Comparison of ENCODE assay signal across 18 cellular contexts in the genomic region with DNA sequence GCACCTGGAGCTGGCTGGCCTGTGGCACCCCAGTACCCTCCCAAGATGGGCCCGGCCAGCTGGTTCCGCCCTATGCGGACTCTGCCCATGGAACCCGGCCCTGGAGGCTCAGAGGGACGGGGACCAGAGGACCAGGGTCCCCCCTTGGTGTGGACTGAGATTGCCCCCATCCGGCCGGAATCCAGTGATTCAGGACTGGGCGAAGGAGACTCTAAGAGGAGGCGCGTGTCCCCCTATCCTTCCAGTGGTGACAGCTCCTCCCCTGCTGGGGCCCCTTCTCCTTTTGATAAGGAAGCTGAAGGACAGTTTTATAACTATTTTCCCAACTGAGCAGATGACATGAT. TPM values are rescaled to one million over a fixed set of nuclear protein-coding genes. Genes with fewer than 3 reads are reported as not detected.
"Had no signal": no experiment of that assay in that cellular context is flagged by ENCODE, and none has a peak within 500 bp of the region (broad histone marks: within the 10 kb centered on the region; RNA-seq: fewer than 3 reads in every experiment).

No MANE protein-coding gene starts in this region.

- ATAC-seq: mucosa of descending colon, psoas muscle had no signal

- H3K4me1 Mint-ChIP-seq: brain, nephron had no signal

- H3K27me3 Mint-ChIP-seq: activated CD4-positive, alpha-beta memory T cell treated with anti-CD3 and anti-CD28 coated beads for 36 hours; activated naive CD4-positive, alpha-beta T cell treated with anti-CD3 and anti-CD28 coated beads, Interleukin-2, amount 50 U/mL, for 24 hours had no signal

- H3K4me3 Mint-ChIP-seq: activated CD4-positive, alpha-beta memory T cell treated with anti-CD3 and anti-CD28 coated beads for 36 hours; activated naive CD4-positive, alpha-beta T cell treated with anti-CD3 and anti-CD28 coated beads, Interleukin-2, amount 50 U/mL, for 24 hours; brain; nephron; stimulated activated naive CD8-positive, alpha-beta T cell treated with anti-CD3 and anti-CD28 coated beads, Interleukin-15, Interleukin-2, amounts not matched to agents 100 ng/mL and 50 ng/mL, for 24 hours had no signal

- H3K27ac Mint-ChIP-seq: activated naive CD4-positive, alpha-beta T cell treated with anti-CD3 and anti-CD28 coated beads, Interleukin-2, amount 50 U/mL, for 24 hours; activated T-helper 2 cell treated with anti-CD3 and anti-CD28 coated beads, Interferon-gamma antibody, Interleukin-2, Interleukin-4, amounts not matched to agents 10 μg/mL and 5 μg/mL and 100 μg/mL, durations not matched to agents 14 hours and 24 hours and 36 hours; brain; nephron; stimulated activated naive CD8-positive, alpha-beta T cell treated with anti-CD3 and anti-CD28 coated beads, Interleukin-15, Interleukin-2, amounts not matched to agents 100 ng/mL and 50 ng/mL, for 24 hours had no signal

- H3K36me3 Mint-ChIP-seq: brain had no signal

- H3K9me3 Mint-ChIP-seq: activated CD4-positive, alpha-beta memory T cell treated with anti-CD3 and anti-CD28 coated beads for 36 hours; activated naive CD4-positive, alpha-beta T cell treated with anti-CD3 and anti-CD28 coated beads, Interleukin-2, amount 50 U/mL, for 24 hours; activated T-helper 2 cell treated with anti-CD3 and anti-CD28 coated beads, Interferon-gamma antibody, Interleukin-2, Interleukin-4, amounts not matched to agents 10 μg/mL and 5 μg/mL and 100 μg/mL, durations not matched to agents 14 hours and 24 hours and 36 hours; brain; nephron; stimulated activated naive CD8-positive, alpha-beta T cell treated with anti-CD3 and anti-CD28 coated beads, Interleukin-15, Interleukin-2, amounts not matched to agents 100 ng/mL and 50 ng/mL, for 24 hours had no signal

- DNase-seq: activated CD4-positive, alpha-beta memory T cell treated with anti-CD3 and anti-CD28 coated beads for 36 hours; activated CD4-positive, CD25-positive, alpha-beta regulatory T cell treated with anti-CD3 and anti-CD28 coated beads, Interleukin-2, amount 50 U/mL, for 72 hours; amniotic stem cell; cerebellar nuclear complex; dermis blood vessel endothelial cell; hypothalamus; left cardiac atrium; mammary epithelial cell; mucosa of descending colon; psoas muscle; stimulated activated CD4-positive, alpha-beta T cell treated with anti-CD3 and anti-CD28 coated beads, Interleukin-12 subunit alpha, Interleukin-12 subunit beta, amount 100 ng/mL, for 4 hours; T-helper 2 cell; testis had no signal

RNA-seq across cellular contexts. Expression of a gene that starts 12.0 kb away (rescaled TPM):
- total RNA-seq: dermis blood vessel endothelial cell, mammary epithelial cell had no signal
- polyA plus RNA-seq: mammary epithelial cell had no signal
